Comparison of ENCODE assay signal across 10 cellular contexts in genomic region chr1:228668553-228669400, GRCh38.
DNase-seq lines count a peak whose midpoint lies in the region; ATAC-seq and TF ChIP-seq lines count a peak whose summit lies in the region.
"Had no signal": no experiment of that assay in that cellular context is flagged by ENCODE, and none has a peak within 500 bp of the region (broad histone marks: within the 10 kb centered on the region; RNA-seq: fewer than 3 reads in every experiment).

No MANE protein-coding gene starts in this region.

- intact Hi-C loops in sciatic nerve (cut with DNase I) (no loop called here), CD14-positive monocyte (cut with micrococcal nuclease) (no loop called here)

- no peak for TF ChIP-seq CTCF in NB4 (IDR thresholded peaks at IDR 0.05; ENCODE audit: low read depth, low read length)
- TF ChIP-seq CTCF in nephron progenitor cell (IDR thresholded peaks at IDR 0.05): no peak
- TF ChIP-seq CTCF in CD14-positive monocyte (IDR thresholded peaks at IDR 0.05): no peak

- H3K4me1 Mint-ChIP-seq in nephron progenitor cell (no peaks in the 10 kb centered on the region), CD14-positive monocyte (peaks cover 8% of the 10 kb centered on the region)

- no peaks in the 10 kb centered on the region for H3K36me3 Mint-ChIP-seq in nephron progenitor cell (ENCODE audit: low read depth)
- H3K36me3 Mint-ChIP-seq in CD14-positive monocyte: no peaks in the 10 kb centered on the region
- H3K36me3 Mint-ChIP-seq: activated CD4-positive, alpha-beta memory T cell treated with anti-CD3 and anti-CD28 coated beads for 36 hours; activated naive CD8-positive, alpha-beta T cell had no signal

- H3K4me3 Mint-ChIP-seq in nephron progenitor cell (no peak overlapping the region), CD14-positive monocyte (no peak overlapping the region)
- H3K4me3 Mint-ChIP-seq: activated CD4-positive, alpha-beta memory T cell treated with anti-CD3 and anti-CD28 coated beads for 36 hours; activated naive CD8-positive, alpha-beta T cell had no signal

- H3K27ac Mint-ChIP-seq in nephron progenitor cell: no peak overlapping the region
- H3K27ac Mint-ChIP-seq in CD14-positive monocyte: peak overlapping the region in 1 of 7 donors; percentile 68
- H3K27ac Mint-ChIP-seq: activated CD4-positive, alpha-beta memory T cell treated with anti-CD3 and anti-CD28 coated beads for 36 hours; activated naive CD8-positive, alpha-beta T cell had no signal

- no peak for TF ChIP-seq POLR2A in NB4 (IDR thresholded peaks at IDR 0.05; ENCODE audit: extremely low read depth, insufficient read length)

- ATAC-seq in sciatic nerve: peak; percentile 87

- no peaks in the 10 kb centered on the region for H3K9me3 Mint-ChIP-seq in nephron progenitor cell
- peaks cover 0 to 5% (median 4%) of the 10 kb centered on the region in 7 donors for H3K9me3 Mint-ChIP-seq in CD14-positive monocyte
- H3K9me3 Mint-ChIP-seq: activated CD4-positive, alpha-beta memory T cell treated with anti-CD3 and anti-CD28 coated beads for 36 hours had no signal

- DNase-seq in GM03348 (ENCODE audit: low spot score): peak; percentile 85
- peak; percentile 75 for DNase-seq in NB4 (ENCODE audit: low read depth)
- DNase-seq in dedifferentiated amniotic fluid mesenchymal stem cell (ENCODE audit: extremely low spot score): peak; percentile 71
- no peak for DNase-seq in sciatic nerve (ENCODE audit: low spot score)
- DNase-seq in nephron progenitor cell: no peak
- no peak for DNase-seq in CD14-positive monocyte (ENCODE audit: low spot score)
- DNase-seq in NCI-H446 treated with DMSO at 0.1 percent for 48 hours (lab: John Stamatoyannopoulos, UW): no peak
- DNase-seq: activated CD4-positive, alpha-beta memory T cell treated with anti-CD3 and anti-CD28 coated beads for 36 hours; effector CD8-positive, alpha-beta T cell had no signal

- H3K27me3 Mint-ChIP-seq in nephron progenitor cell (ENCODE audit: low read depth, poor library complexity) (peaks cover 8% of the 10 kb centered on the region), CD14-positive monocyte (ENCODE audit: low read depth in 3 of 3) (peaks cover 0 to 5% (median 0%) of the 10 kb centered on the region in 3 donors)
- H3K27me3 Mint-ChIP-seq: activated CD4-positive, alpha-beta memory T cell treated with anti-CD3 and anti-CD28 coated beads for 36 hours; activated naive CD8-positive, alpha-beta T cell had no signal

- no peak overlapping the region for H3K4me3 ChIP-seq in NB4 (ENCODE audit: low read depth, low read length)

Comparison
In these comparisons a context has a peak if more than half of its experiments do, and no peak if none do; other contexts are left out.
1. DNase-seq: peak in GM03348 (single experiment), NB4 (single experiment) and dedifferentiated amniotic fluid mesenchymal stem cell (single experiment); none in sciatic nerve (single experiment), nephron progenitor cell (single experiment), CD14-positive monocyte (single experiment) and NCI-H446 treated with DMSO at 0.1 percent for 48 hours (single experiment).